In genomic region chr1:198556969-198557368, GRCh38 we compare ENCODE assay signal across 8 cellular contexts. TPM values are rescaled to one million over a fixed set of nuclear protein-coding genes. Genes with fewer than 3 reads are reported as not detected.
DNase-seq lines count a peak whose midpoint lies in the region; ATAC-seq and TF ChIP-seq lines count a peak whose summit lies in the region.

No MANE protein-coding gene starts in this region.

- intact Hi-C loops in CD4-positive, alpha-beta T cell (cut with DNase I, micrococcal nuclease) = loop anchor here in 1 of 2 experiments (2.0 to 5.0 kb wide), 3 partner anchors 18 to 80 kb away; partner anchors contain the start of gene PTPRC
- intact Hi-C loops in stomach (cut with DNase I; ENCODE audit: low total_unique reads) = no loop called here

- POLR2A ChIA-PET in CD4-positive, alpha-beta T cell (lab: Charles Lee) = interaction anchor here (0.6 to 1.8 kb wide), 22 partner anchors 8 to 125 kb away, joined by 3 to 16 read pairs (median 5); partner anchors contain the start of genes ATP6V1G3 and PTPRC

- peak overlapping the region; percentile 71 for H3K4me3 Mint-ChIP-seq in CD4-positive, alpha-beta T cell
- peak overlapping the region; percentile 62 to 86 (median 80) for H3K4me3 Mint-ChIP-seq in immature natural killer cell

- peaks cover 91% of the 10 kb centered on the region for H3K4me1 Mint-ChIP-seq in CD4-positive, alpha-beta T cell (ENCODE audit: low read depth)
- peaks cover 89 to 97% of the 10 kb centered on the region in 2 donors for H3K4me1 Mint-ChIP-seq in immature natural killer cell

- TF ChIP-seq CTCF in CD4-positive, alpha-beta T cell (IDR thresholded peaks at IDR 0.05) = no peak
- no peak for TF ChIP-seq CTCF in HL-60 (IDR thresholded peaks at IDR 0.05; ENCODE audit: insufficient read depth, low read length)
- no peak for TF ChIP-seq CTCF in stomach (IDR thresholded peaks at IDR 0.05)

- peak overlapping the region; percentile 40 for H3K27ac Mint-ChIP-seq in CD4-positive, alpha-beta T cell
- peak overlapping the region; percentile 82 to 94 (median 89) for H3K27ac Mint-ChIP-seq in immature natural killer cell

- H3K4me3 ChIP-seq in HL-60 (replicated peaks; ENCODE audit: insufficient read depth, low read length) = no peak overlapping the region
- H3K4me3 ChIP-seq in stomach = no peak overlapping the region

- no peak overlapping the region for H3K27ac ChIP-seq in CD4-positive, alpha-beta T cell (ENCODE audit: low read depth, low read length)
- H3K27ac ChIP-seq in HL-60 (replicated peaks) = peak overlapping the region; percentile 39
- peak overlapping the region in 1 of 5 donors; percentile 9 for H3K27ac ChIP-seq in stomach

- WGBS in stomach, 5 donors = 53 to 73% (median 68%) methylated on average over 4 of the region's 4 CpGs

- peak; percentile 92 for ATAC-seq in CD4-positive, alpha-beta T cell (ENCODE audit: poor library complexity)
- peak; percentile 95 for ATAC-seq in GM21390 (IDR thresholded peaks at IDR 0.05; ENCODE audit: unreplicated experiment)

- H3K36me3 Mint-ChIP-seq in CD4-positive, alpha-beta T cell (ENCODE audit: low read depth) = no peaks in the 10 kb centered on the region
- no peaks in the 10 kb centered on the region for H3K36me3 Mint-ChIP-seq in immature natural killer cell

- H3K27me3 ChIP-seq in CD4-positive, alpha-beta T cell (ENCODE audit: control insufficient read depth, insufficient read depth, low read length) = no peaks in the 10 kb centered on the region
- H3K27me3 ChIP-seq in HL-60 (ENCODE audit: insufficient read depth, poor library complexity, severe bottlenecking) (no peaks in the 10 kb centered on the region), stomach (no peaks in the 10 kb centered on the region)

- no peaks in the 10 kb centered on the region for H3K9me3 ChIP-seq in CD4-positive, alpha-beta T cell (ENCODE audit: control insufficient read depth, low read length)
- H3K9me3 ChIP-seq in stomach = no peaks in the 10 kb centered on the region

- TF ChIP-seq EP300 in stomach (IDR thresholded peaks at IDR 0.05) = no peak

- no peaks in the 10 kb centered on the region for H3K9me3 Mint-ChIP-seq in CD4-positive, alpha-beta T cell
- H3K9me3 Mint-ChIP-seq in immature natural killer cell = no peaks in the 10 kb centered on the region

- DNase-seq in CD4-positive, alpha-beta T cell = peak; percentile 15 to 71 (median 51)
- DNase-seq in HL-60 (ENCODE audit: low read depth in 1 of 2, low spot score in 1 of 2) (peak; percentile 58 to 92), immature natural killer cell (peak; percentile 89 to 91 (median 90)), stomach (peak; percentile 26), iPS-NIHi7 (ENCODE audit: extremely low spot score) (no peak), NCI-H2171 treated with DMSO at 0.1 percent for 48 hours (lab: John Stamatoyannopoulos, UW) (no peak)
- DNase-seq in activated CD4-positive, alpha-beta T cell treated with anti-CD3 and anti-CD28 coated beads, Interleukin-2, amount 50 U/mL, for 1 hour = peak; percentile 30

- TF ChIP-seq POLR2A in stomach (IDR thresholded peaks at IDR 0.05) = no peak

- CTCF ChIA-PET in CD4-positive, alpha-beta T cell (lab: Charles Lee) = interaction anchor here (1.0 kb wide), 1 partner anchor 28 kb away, joined by 4 read pairs; no protein-coding TSS in a partner anchor

- no peaks in the 10 kb centered on the region for H3K36me3 ChIP-seq in stomach

- H3K4me1 ChIP-seq in stomach = peaks cover 0 to 4% (median 0%) of the 10 kb centered on the region in 4 donors

- H3K27me3 Mint-ChIP-seq in CD4-positive, alpha-beta T cell = no peaks in the 10 kb centered on the region
- peaks cover 4 to 11% (median 7%) of the 10 kb centered on the region in 3 donors for H3K27me3 Mint-ChIP-seq in immature natural killer cell (ENCODE audit: low read depth in 3 of 3)

RNA-seq across cellular contexts. Expression of gene ATP6V1G3, which starts 16.5 kb away (rescaled TPM):
- not detected for total RNA-seq in CD4-positive, alpha-beta T cell
- not detected for polyA plus RNA-seq in immature natural killer cell
- total RNA-seq in stomach = not detected
- polyA plus RNA-seq in stomach = not detected

Comparison
In these comparisons a context has a peak if more than half of its experiments do, and no peak if none do; other contexts are left out.
1. DNase-seq: peak in CD4-positive, alpha-beta T cell (10 of 10), HL-60 (2 of 2), activated CD4-positive, alpha-beta T cell treated with anti-CD3 and anti-CD28 coated beads, Interleukin-2, amount 50 U/mL, for 1 hour (single experiment), immature natural killer cell (3 of 3) and stomach (single experiment); none in iPS-NIHi7 (single experiment) and NCI-H2171 treated with DMSO at 0.1 percent for 48 hours (single experiment).